Comparison of ENCODE assay signal across 1 cellular context in genomic region chr1:31762726-31763670, GRCh38.
TF ChIP-seq lines count a peak whose summit lies in the region.

No MANE protein-coding gene starts in this region.

TF ChIP-seq in HEK293, 187 proteins besides CTCF, POLR2A, EP300 and RAD21 (continued from another document and continues in another):
- TF ChIP-seq, protein P1, sequence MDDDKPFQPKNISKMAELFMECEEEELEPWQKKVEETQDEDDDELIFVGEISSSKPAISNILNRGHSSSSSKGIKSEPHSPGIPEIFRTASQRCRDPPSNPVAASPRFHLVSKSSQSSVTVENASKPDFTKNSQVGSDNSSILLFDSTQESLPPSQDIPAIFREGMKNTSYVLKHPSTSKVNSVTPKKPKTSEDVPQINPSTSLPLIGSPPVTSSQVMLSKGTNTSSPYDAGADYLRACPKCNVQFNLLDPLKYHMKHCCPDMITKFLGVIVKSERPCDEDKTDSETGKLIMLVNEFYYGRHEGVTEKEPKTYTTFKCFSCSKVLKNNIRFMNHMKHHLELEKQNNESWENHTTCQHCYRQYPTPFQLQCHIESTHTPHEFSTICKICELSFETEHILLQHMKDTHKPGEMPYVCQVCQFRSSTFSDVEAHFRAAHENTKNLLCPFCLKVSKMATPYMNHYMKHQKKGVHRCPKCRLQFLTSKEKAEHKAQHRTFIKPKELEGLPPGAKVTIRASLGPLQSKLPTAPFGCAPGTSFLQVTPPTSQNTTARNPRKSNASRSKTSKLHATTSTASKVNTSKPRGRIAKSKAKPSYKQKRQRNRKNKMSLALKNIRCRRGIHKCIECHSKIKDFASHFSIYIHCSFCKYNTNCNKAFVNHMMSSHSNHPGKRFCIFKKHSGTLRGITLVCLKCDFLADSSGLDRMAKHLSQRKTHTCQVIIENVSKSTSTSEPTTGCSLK (tag by site-specific recombination; IDR thresholded peaks at IDR 0.05): no peak
- TF ChIP-seq TCF7L2 (IDR thresholded peaks at IDR 0.05; ENCODE audit: borderline replicate concordance, low read depth, low read length): no peak
- peak; percentile 81 for TF ChIP-seq ZBTB7A (tag by site-specific recombination; IDR thresholded peaks at IDR 0.05; ENCODE audit: low read depth)
- peak; percentile 87 for TF ChIP-seq ZNF341 (tag by site-specific recombination; IDR thresholded peaks at IDR 0.05; ENCODE audit: low read depth)
- no peak for TF ChIP-seq ZFP3 (tag by site-specific recombination; IDR thresholded peaks at IDR 0.05; ENCODE audit: low read depth)
- TF ChIP-seq YY2 (tag by site-specific recombination; IDR thresholded peaks at IDR 0.05): peak; percentile 57; the same call in 1 of the 2 replicates
- no peak for TF ChIP-seq ZNF24 (tag by site-specific recombination; IDR thresholded peaks at IDR 0.05)
- TF ChIP-seq BCL11A (tag by site-specific recombination; IDR thresholded peaks at IDR 0.05; ENCODE audit: low read depth): peak; percentile 28
- TF ChIP-seq ZNF837 (tag by site-specific recombination; IDR thresholded peaks at IDR 0.05): no peak
- no peak for TF ChIP-seq ZNF747 (tag by site-specific recombination; IDR thresholded peaks at IDR 0.05)
- TF ChIP-seq ZSCAN4 (tag by site-specific recombination; IDR thresholded peaks at IDR 0.05): no peak
- no peak for TF ChIP-seq ZNF404 (tag by site-specific recombination; IDR thresholded peaks at IDR 0.05)
- no peak for TF ChIP-seq ZNF701 (tag by site-specific recombination; IDR thresholded peaks at IDR 0.05)
- TF ChIP-seq ZSCAN30 (tag by site-specific recombination; IDR thresholded peaks at IDR 0.05): peak; percentile 98
- no peak for TF ChIP-seq ZBTB6 (tag by site-specific recombination; IDR thresholded peaks at IDR 0.05)
- TF ChIP-seq ZNF521 (tag by site-specific recombination; IDR thresholded peaks at IDR 0.05): no peak
- TF ChIP-seq ZBTB8A (tag by site-specific recombination; IDR thresholded peaks at IDR 0.05): peak; percentile 93
- TF ChIP-seq ZNF175 (tag by site-specific recombination; IDR thresholded peaks at IDR 0.05): no peak
- TF ChIP-seq ZNF274 (IDR thresholded peaks at IDR 0.05; ENCODE audit: low read length): no peak
- no peak for TF ChIP-seq ZNF274 (tag by site-specific recombination; IDR thresholded peaks at IDR 0.05; ENCODE audit: borderline replicate concordance)
- no peak for TF ChIP-seq ZNF37A (tag by site-specific recombination; IDR thresholded peaks at IDR 0.05)
- no peak for TF ChIP-seq ZSCAN16 (tag by site-specific recombination; IDR thresholded peaks at IDR 0.05)
- TF ChIP-seq GLI4 (tag by site-specific recombination; IDR thresholded peaks at IDR 0.05): peak; percentile 46; the same call in 1 of the 2 replicates
- TF ChIP-seq ZNF391 (tag by site-specific recombination; IDR thresholded peaks at IDR 0.05; ENCODE audit: borderline replicate concordance, low read depth): no peak
- no peak for TF ChIP-seq ZNF133 (tag by site-specific recombination; IDR thresholded peaks at IDR 0.05)
- no peak for TF ChIP-seq MEIS1 (CRISPR knock-in tag; IDR thresholded peaks at IDR 0.05; ENCODE audit: borderline replicate concordance)
- TF ChIP-seq YY1 (tag by site-specific recombination; IDR thresholded peaks at IDR 0.05): no peak
- no peak for TF ChIP-seq ZBTB1 (tag by site-specific recombination; IDR thresholded peaks at IDR 0.05)
- TF ChIP-seq ZNF501 (tag by site-specific recombination; IDR thresholded peaks at IDR 0.05): peak; percentile 70; the same call in 1 of the 2 replicates
- no peak for TF ChIP-seq ZNF558 (tag by site-specific recombination; IDR thresholded peaks at IDR 0.05)
- TF ChIP-seq TRIM28 (IDR thresholded peaks at IDR 0.05; ENCODE audit: borderline replicate concordance, low read length): no peak
- TF ChIP-seq GLIS2 (tag by site-specific recombination; IDR thresholded peaks at IDR 0.05): peak; percentile 55
- peak; percentile 64 for TF ChIP-seq ZXDB (tag by site-specific recombination; IDR thresholded peaks at IDR 0.05)
- TF ChIP-seq BCL6B (tag by site-specific recombination; IDR thresholded peaks at IDR 0.05): no peak
- TF ChIP-seq ZBTB48 (tag by site-specific recombination; IDR thresholded peaks at IDR 0.05): peak; percentile 43; the same call in 1 of the 2 replicates
- no peak for TF ChIP-seq ZNF623 (tag by site-specific recombination; IDR thresholded peaks at IDR 0.05)
- no peak for TF ChIP-seq ZNF513 (tag by site-specific recombination; IDR thresholded peaks at IDR 0.05)
- TF ChIP-seq, protein P2, sequence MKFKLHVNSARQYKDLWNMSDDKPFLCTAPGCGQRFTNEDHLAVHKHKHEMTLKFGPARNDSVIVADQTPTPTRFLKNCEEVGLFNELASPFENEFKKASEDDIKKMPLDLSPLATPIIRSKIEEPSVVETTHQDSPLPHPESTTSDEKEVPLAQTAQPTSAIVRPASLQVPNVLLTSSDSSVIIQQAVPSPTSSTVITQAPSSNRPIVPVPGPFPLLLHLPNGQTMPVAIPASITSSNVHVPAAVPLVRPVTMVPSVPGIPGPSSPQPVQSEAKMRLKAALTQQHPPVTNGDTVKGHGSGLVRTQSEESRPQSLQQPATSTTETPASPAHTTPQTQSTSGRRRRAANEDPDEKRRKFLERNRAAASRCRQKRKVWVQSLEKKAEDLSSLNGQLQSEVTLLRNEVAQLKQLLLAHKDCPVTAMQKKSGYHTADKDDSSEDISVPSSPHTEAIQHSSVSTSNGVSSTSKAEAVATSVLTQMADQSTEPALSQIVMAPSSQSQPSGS (tag by site-specific recombination; IDR thresholded peaks at IDR 0.05; ENCODE audit: low read depth): no peak
- no peak for TF ChIP-seq ZNF423 (tag by site-specific recombination; IDR thresholded peaks at IDR 0.05)
- TF ChIP-seq ZNF830 (tag by site-specific recombination; IDR thresholded peaks at IDR 0.05; ENCODE audit: low read depth): no peak
- TF ChIP-seq ZNF155 (tag by site-specific recombination; IDR thresholded peaks at IDR 0.05): no peak
- peak; percentile 59; the same call in 1 of the 2 replicates for TF ChIP-seq KLF9 (tag by site-specific recombination; IDR thresholded peaks at IDR 0.05; ENCODE audit: low read depth)
- no peak for TF ChIP-seq ZNF157 (tag by site-specific recombination; IDR thresholded peaks at IDR 0.05)
- TF ChIP-seq SCRT2 (tag by site-specific recombination; IDR thresholded peaks at IDR 0.05): no peak
- no peak for TF ChIP-seq ZNF843 (tag by site-specific recombination; IDR thresholded peaks at IDR 0.05)
- peak; percentile 61; the same call in 1 of the 2 replicates for TF ChIP-seq ZNF600 (tag by site-specific recombination; IDR thresholded peaks at IDR 0.05)
- TF ChIP-seq ZFP41 (tag by site-specific recombination; IDR thresholded peaks at IDR 0.05; ENCODE audit: borderline replicate concordance): no peak
- no peak for TF ChIP-seq ZNF776 (tag by site-specific recombination; IDR thresholded peaks at IDR 0.05; ENCODE audit: borderline replicate concordance)
- TF ChIP-seq ZNF169 (tag by site-specific recombination; IDR thresholded peaks at IDR 0.05): 0 out of 2 replicates have a peak, but pooled peaks have one; percentile 41
- TF ChIP-seq ZNF645 (tag by site-specific recombination; IDR thresholded peaks at IDR 0.05): no peak
- TF ChIP-seq, protein P3, sequence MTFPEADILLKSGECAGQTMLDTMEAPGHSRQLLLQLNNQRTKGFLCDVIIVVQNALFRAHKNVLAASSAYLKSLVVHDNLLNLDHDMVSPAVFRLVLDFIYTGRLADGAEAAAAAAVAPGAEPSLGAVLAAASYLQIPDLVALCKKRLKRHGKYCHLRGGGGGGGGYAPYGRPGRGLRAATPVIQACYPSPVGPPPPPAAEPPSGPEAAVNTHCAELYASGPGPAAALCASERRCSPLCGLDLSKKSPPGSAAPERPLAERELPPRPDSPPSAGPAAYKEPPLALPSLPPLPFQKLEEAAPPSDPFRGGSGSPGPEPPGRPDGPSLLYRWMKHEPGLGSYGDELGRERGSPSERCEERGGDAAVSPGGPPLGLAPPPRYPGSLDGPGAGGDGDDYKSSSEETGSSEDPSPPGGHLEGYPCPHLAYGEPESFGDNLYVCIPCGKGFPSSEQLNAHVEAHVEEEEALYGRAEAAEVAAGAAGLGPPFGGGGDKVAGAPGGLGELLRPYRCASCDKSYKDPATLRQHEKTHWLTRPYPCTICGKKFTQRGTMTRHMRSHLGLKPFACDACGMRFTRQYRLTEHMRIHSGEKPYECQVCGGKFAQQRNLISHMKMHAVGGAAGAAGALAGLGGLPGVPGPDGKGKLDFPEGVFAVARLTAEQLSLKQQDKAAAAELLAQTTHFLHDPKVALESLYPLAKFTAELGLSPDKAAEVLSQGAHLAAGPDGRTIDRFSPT (tag by site-specific recombination; IDR thresholded peaks at IDR 0.05): peak; percentile 77
- peak; percentile 82 for TF ChIP-seq ZNF398 (tag by site-specific recombination; IDR thresholded peaks at IDR 0.05)
- TF ChIP-seq ZNF140 (tag by site-specific recombination; IDR thresholded peaks at IDR 0.05): no peak
- TF ChIP-seq ZNF121 (tag by site-specific recombination; IDR thresholded peaks at IDR 0.05): no peak
- TF ChIP-seq KLF8 (tag by site-specific recombination; IDR thresholded peaks at IDR 0.05): peak; percentile 15; the same call in 1 of the 2 replicates
- TF ChIP-seq ZNF16 (tag by site-specific recombination; IDR thresholded peaks at IDR 0.05; ENCODE audit: low read depth): no peak
